Comparison of ENCODE assay signal across 1 cellular context in genomic region chr20:35821807-35822242, GRCh38.
TF ChIP-seq lines count a peak whose summit lies in the region.

No MANE protein-coding gene starts in this region.

TF ChIP-seq in K562, 482 proteins besides CTCF, POLR2A, EP300 and RAD21 (continued from another document and continues in another):
- no peak for TF ChIP-seq ARID4B (CRISPR knock-in tag; IDR thresholded peaks at IDR 0.05)
- TF ChIP-seq THAP7 (CRISPR knock-in tag; IDR thresholded peaks at IDR 0.05): no peak
- peak; percentile 12; the same call in 1 of the 2 replicates for TF ChIP-seq CBFA2T3 (IDR thresholded peaks at IDR 0.05)
- no peak for TF ChIP-seq CREM (IDR thresholded peaks at IDR 0.05; ENCODE audit: low read depth)
- no peak for TF ChIP-seq ZNF3 (CRISPR knock-in tag; IDR thresholded peaks at IDR 0.05)
- no peak for TF ChIP-seq ZNF398 (CRISPR knock-in tag; IDR thresholded peaks at IDR 0.05)
- no peak for TF ChIP-seq NCOA2 (IDR thresholded peaks at IDR 0.05; ENCODE audit: partially characterized antibody in 2 of 2)
- TF ChIP-seq ZNF589 (CRISPR knock-in tag; IDR thresholded peaks at IDR 0.05; ENCODE audit: low read depth): no peak
- peak; percentile 52; the same call in 1 of the 2 replicates for TF ChIP-seq TEAD4 (IDR thresholded peaks at IDR 0.05; ENCODE audit: low read length)
- no peak for TF ChIP-seq TEAD4 (CRISPR knock-in tag; IDR thresholded peaks at IDR 0.05; ENCODE audit: borderline replicate concordance)
- TF ChIP-seq PHF8 (IDR thresholded peaks at IDR 0.05; ENCODE audit: borderline replicate concordance, low read length): no peak
- no peak for TF ChIP-seq SAFB (IDR thresholded peaks at IDR 0.05; ENCODE audit: borderline replicate concordance, low read depth, low read length)
- TF ChIP-seq HDGF (IDR thresholded peaks at IDR 0.05): no peak
- no peak for TF ChIP-seq U2AF2 (optimal IDR thresholded peaks at IDR 0.05; ENCODE audit: low read depth, low read length)
- TF ChIP-seq MITF (IDR thresholded peaks at IDR 0.05): no peak
- TF ChIP-seq XRCC5 (IDR thresholded peaks at IDR 0.05; ENCODE audit: low read depth, low read length): no peak
- TF ChIP-seq ETV5 (CRISPR knock-in tag; IDR thresholded peaks at IDR 0.05; ENCODE audit: low read depth): no peak
- peak; percentile 69 for TF ChIP-seq HMBOX1 (IDR thresholded peaks at IDR 0.05)
- TF ChIP-seq TEAD1 (CRISPR knock-in tag; IDR thresholded peaks at IDR 0.05): peak in 1 of 2 experiments; percentile 62; a peak in 1 of 4 replicates
- no peak for TF ChIP-seq GATAD2A (IDR thresholded peaks at IDR 0.05)
- no peak for TF ChIP-seq ZNF444 (CRISPR knock-in tag; IDR thresholded peaks at IDR 0.05)
- TF ChIP-seq ATF3 (IDR thresholded peaks at IDR 0.05): peak; percentile 67
- no peak for TF ChIP-seq ATF3 (CRISPR knock-in tag; conservative IDR thresholded peaks at IDR 0.05)
- no peak for TF ChIP-seq ERF (CRISPR knock-in tag; IDR thresholded peaks at IDR 0.05)
- TF ChIP-seq ZC3H8 (IDR thresholded peaks at IDR 0.05): no peak
- no peak for TF ChIP-seq DLX4 (CRISPR knock-in tag; IDR thresholded peaks at IDR 0.05)
- TF ChIP-seq CHD4 (IDR thresholded peaks at IDR 0.05; ENCODE audit: insufficient read depth, insufficient replicate concordance, low read depth, low read length, poor library complexity, severe bottlenecking): no peak
- TF ChIP-seq ZSCAN32 (CRISPR knock-in tag; IDR thresholded peaks at IDR 0.05): no peak
- TF ChIP-seq ELF1 (tag; IDR thresholded peaks at IDR 0.05): no peak
- no peak for TF ChIP-seq CGGBP1 (CRISPR knock-in tag; IDR thresholded peaks at IDR 0.05)
- peak; percentile 54; the same call in 1 of the 2 replicates for TF ChIP-seq CTBP1 (IDR thresholded peaks at IDR 0.05; ENCODE audit: borderline replicate concordance)
- TF ChIP-seq TSC22D4 (tag; IDR thresholded peaks at IDR 0.05): no peak
- no peak for TF ChIP-seq PHTF2 (CRISPR knock-in tag; IDR thresholded peaks at IDR 0.05)
- no peak for TF ChIP-seq MXD1 (CRISPR knock-in tag; IDR thresholded peaks at IDR 0.05; ENCODE audit: borderline replicate concordance, poor library complexity, severe bottlenecking)
- no peak for TF ChIP-seq HOXB6 (CRISPR knock-in tag; IDR thresholded peaks at IDR 0.05; ENCODE audit: borderline replicate concordance)
- TF ChIP-seq ZNF551 (CRISPR knock-in tag; IDR thresholded peaks at IDR 0.05): no peak
- TF ChIP-seq ZNF282 (CRISPR knock-in tag; IDR thresholded peaks at IDR 0.05): no peak
- no peak for TF ChIP-seq KLF10 (CRISPR knock-in tag; IDR thresholded peaks at IDR 0.05)
- TF ChIP-seq JUN (IDR thresholded peaks at IDR 0.05; ENCODE audit: borderline replicate concordance, low read depth, low read length): no peak
- TF ChIP-seq JUN (CRISPR knock-in tag; IDR thresholded peaks at IDR 0.05; ENCODE audit: borderline replicate concordance): no peak
- no peak; a peak in 1 of 4 replicates for TF ChIP-seq KDM1A (IDR thresholded peaks at IDR 0.05)
- TF ChIP-seq SMARCE1 (IDR thresholded peaks at IDR 0.05): peak; percentile 68; the same call in 1 of the 2 replicates
- no peak for TF ChIP-seq HNRNPLL (IDR thresholded peaks at IDR 0.05; ENCODE audit: low read depth, low read length, poor library complexity, severe bottlenecking)
- TF ChIP-seq ADNP (tag; IDR thresholded peaks at IDR 0.05): peak; percentile 90
- TF ChIP-seq CCNT2 (IDR thresholded peaks at IDR 0.05; ENCODE audit: borderline replicate concordance, extremely low read depth, insufficient read length, low read depth, low read length): no peak
- TF ChIP-seq ZNF830 (CRISPR knock-in tag; IDR thresholded peaks at IDR 0.05): no peak
- no peak for TF ChIP-seq ZNF639 (CRISPR knock-in tag; conservative IDR thresholded peaks at IDR 0.05 in 1 of 2, IDR thresholded peaks at IDR 0.05 in 1 of 2)
- no peak for TF ChIP-seq TBP (optimal IDR thresholded peaks at IDR 0.05; ENCODE audit: low read depth, low read length)
- TF ChIP-seq MTF1 (CRISPR knock-in tag; IDR thresholded peaks at IDR 0.05; ENCODE audit: borderline replicate concordance): no peak
- no peak for TF ChIP-seq MLLT1 (IDR thresholded peaks at IDR 0.05)
- TF ChIP-seq KLF1 (tag; IDR thresholded peaks at IDR 0.05): no peak
- TF ChIP-seq COPS2 (conservative IDR thresholded peaks at IDR 0.05): no peak
- no peak for TF ChIP-seq KLF16 (IDR thresholded peaks at IDR 0.05)
